ENCODE assay signal across 9 cellular contexts in the genomic region with DNA sequence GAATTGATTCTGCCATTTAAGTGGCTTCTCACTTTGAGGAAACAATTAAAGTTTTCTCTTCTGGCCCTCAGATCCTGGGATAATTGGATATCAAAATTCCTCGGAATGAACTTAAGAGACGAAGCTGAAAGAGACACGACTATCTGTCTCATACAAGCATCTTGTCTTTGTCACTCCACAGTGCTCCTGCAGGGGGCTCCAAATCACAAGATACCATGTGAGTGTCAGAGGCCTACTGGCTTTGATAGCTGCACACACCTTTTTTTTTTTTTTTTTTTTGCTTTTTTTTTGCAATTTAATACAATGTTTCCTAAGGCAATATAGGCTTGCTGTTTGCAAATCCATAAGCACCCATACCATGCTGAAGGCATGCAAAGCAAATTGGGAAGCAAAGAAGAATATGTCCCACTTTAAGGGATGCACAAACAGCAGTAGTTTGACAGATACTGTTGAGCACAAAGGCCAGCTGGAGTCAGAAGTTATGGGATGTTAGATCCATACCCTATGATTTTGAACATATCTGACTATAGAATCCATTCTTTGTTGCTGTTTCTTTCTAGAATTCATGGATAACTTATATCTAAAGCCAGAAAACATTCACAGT.
DNase-seq lines count a peak whose midpoint lies in the region; ATAC-seq and TF ChIP-seq lines count a peak whose summit lies in the region.
"Had no signal": no experiment of that assay in that cellular context is flagged by ENCODE, and none has a peak within 500 bp of the region (broad histone marks: within the 10 kb centered on the region; RNA-seq: fewer than 3 reads in every experiment).

No MANE protein-coding gene starts in this region.

- peaks cover 2 to 5% of the 10 kb centered on the region in 2 donors for H3K9me3 Mint-ChIP-seq in activated T-cell treated with anti-CD3 and anti-CD28 coated beads, Interleukin-2, amount 50 U/mL, for 72 hours

- H3K27ac ChIP-seq in left lung, result no peak overlapping the region
- no peak overlapping the region for H3K27ac ChIP-seq in gastrocnemius medialis
- H3K27ac ChIP-seq: thoracic aorta had no signal

- H3K9me3 ChIP-seq in left lung (peaks cover 0 to 6% of the 10 kb centered on the region in 2 donors), gastrocnemius medialis (no peaks in the 10 kb centered on the region)
- H3K9me3 ChIP-seq: thoracic aorta had no signal

- no peak overlapping the region for H3K4me3 Mint-ChIP-seq in activated T-cell treated with anti-CD3 and anti-CD28 coated beads, Interleukin-2, amount 50 U/mL, for 72 hours

- TF ChIP-seq POLR2A in gastrocnemius medialis (IDR thresholded peaks at IDR 0.05), result no peak

- H3K27me3 Mint-ChIP-seq in activated T-cell treated with anti-CD3 and anti-CD28 coated beads, Interleukin-2, amount 50 U/mL, for 72 hours (ENCODE audit: low read depth), result no peaks in the 10 kb centered on the region

- in situ Hi-C loops in gastrocnemius medialis (cut with MboI; ENCODE audit: low sequenced_read_pairs in 4 of 4), result no loop called here

- DNase-seq in AG09309 (ENCODE audit: low read depth) (no peak), NCI-H1092 (lab: John Stamatoyannopoulos, UW) (peak; percentile 58), left lung (no peak), hepatic stellate cell (ENCODE audit: low spot score) (no peak), gastrocnemius medialis (no peak)
- DNase-seq in activated T-cell treated with anti-CD3 and anti-CD28 coated beads, Interleukin-2, amount 50 U/mL, for 72 hours, result peak; percentile 25 to 51

- H3K27ac Mint-ChIP-seq in activated T-cell treated with anti-CD3 and anti-CD28 coated beads, Interleukin-2, amount 50 U/mL, for 72 hours, result no peak overlapping the region

- no peaks in the 10 kb centered on the region for H3K27me3 ChIP-seq in left lung
- no peaks in the 10 kb centered on the region for H3K27me3 ChIP-seq in gastrocnemius medialis

- H3K4me3 ChIP-seq in AG09309 (ENCODE audit: control insufficient read depth, low read depth, low read length), result no peak overlapping the region
- no peak overlapping the region for H3K4me3 ChIP-seq in left lung
- H3K4me3 ChIP-seq in gastrocnemius medialis, result no peak overlapping the region
- H3K4me3 ChIP-seq: thoracic aorta had no signal

- TF ChIP-seq CTCF in AG09309 (IDR thresholded peaks at IDR 0.05; ENCODE audit: control insufficient read depth, insufficient read depth, low read depth, low read length, missing control alignments) (peak; percentile 59), left lung (IDR thresholded peaks at IDR 0.05) (peak in 1 of 2 donors; percentile 16), gastrocnemius medialis (IDR thresholded peaks at IDR 0.05 in 4 of 5, conservative IDR thresholded peaks at IDR 0.05 in 1 of 5) (no peak)

- no peaks in the 10 kb centered on the region for H3K4me1 ChIP-seq in left lung
- no peaks in the 10 kb centered on the region for H3K4me1 ChIP-seq in gastrocnemius medialis

- ATAC-seq in GM18498 (IDR thresholded peaks at IDR 0.05; ENCODE audit: unreplicated experiment) (peak; percentile 97), HG02678 (IDR thresholded peaks at IDR 0.05; ENCODE audit: unreplicated experiment) (peak; percentile 91), left lung (peak; percentile 76), gastrocnemius medialis (no peak)
- no peak for ATAC-seq in activated T-cell treated with anti-CD3 and anti-CD28 coated beads, Interleukin-2, amount 50 U/mL, for 72 hours (replicated peaks in 1 of 2)

- H3K4me1 Mint-ChIP-seq in activated T-cell treated with anti-CD3 and anti-CD28 coated beads, Interleukin-2, amount 50 U/mL, for 72 hours (ENCODE audit: low read depth), result no peaks in the 10 kb centered on the region

- intact Hi-C loops in left lung (cut with DNase I), result no loop called here
- intact Hi-C loops in gastrocnemius medialis (cut with DNase I; ENCODE audit: low total_unique reads), result no loop called here

- H3K36me3 ChIP-seq in left lung (no peaks in the 10 kb centered on the region), gastrocnemius medialis (no peaks in the 10 kb centered on the region)
- H3K36me3 ChIP-seq: thoracic aorta had no signal

- no peaks in the 10 kb centered on the region for H3K36me3 Mint-ChIP-seq in activated T-cell treated with anti-CD3 and anti-CD28 coated beads, Interleukin-2, amount 50 U/mL, for 72 hours (ENCODE audit: insufficient read depth in 2 of 2)

Comparison
In these comparisons a context has a peak if more than half of its experiments do, and no peak if none do; other contexts are left out.
1. DNase-seq: peak in NCI-H1092 (single experiment) and activated T-cell treated with anti-CD3 and anti-CD28 coated beads, Interleukin-2, amount 50 U/mL, for 72 hours (2 of 2); none in AG09309 (single experiment), left lung (0 of 2), hepatic stellate cell (single experiment) and gastrocnemius medialis (0 of 2).
2. ATAC-seq: peak in GM18498 (single experiment), HG02678 (single experiment) and left lung (single experiment); none in activated T-cell treated with anti-CD3 and anti-CD28 coated beads, Interleukin-2, amount 50 U/mL, for 72 hours (0 of 2) and gastrocnemius medialis (0 of 2).